Comparison of ENCODE assay signal across 16 cellular contexts in genomic region chr3:142106536-142106935, GRCh38. TPM values are rescaled to one million over a fixed set of nuclear protein-coding genes. Genes with fewer than 3 reads are reported as not detected.
DNase-seq lines count a peak whose midpoint lies in the region; ATAC-seq and TF ChIP-seq lines count a peak whose summit lies in the region.
"Had no signal": no experiment of that assay in that cellular context is flagged by ENCODE, and none has a peak within 500 bp of the region (broad histone marks: within the 10 kb centered on the region; RNA-seq: fewer than 3 reads in every experiment).

No MANE protein-coding gene starts in this region.

- H3K36me3 Mint-ChIP-seq in endodermal cell (ENCODE audit: low read depth) = no peaks in the 10 kb centered on the region
- H3K36me3 Mint-ChIP-seq: CD8-positive, alpha-beta memory T cell had no signal

- TF ChIP-seq CTCF in endodermal cell (conservative IDR thresholded peaks at IDR 0.05) = no peak

- H3K27me3 ChIP-seq in endodermal cell (ENCODE audit: control insufficient read depth, insufficient read depth, low read length, poor library complexity, severe bottlenecking) = no peaks in the 10 kb centered on the region

- no peak overlapping the region for H3K9ac ChIP-seq in endodermal cell (ENCODE audit: extremely low read depth, low read length, poor library complexity, severe bottlenecking)

- no peak overlapping the region for H3K4me3 Mint-ChIP-seq in endodermal cell
- H3K4me3 Mint-ChIP-seq: CD8-positive, alpha-beta memory T cell had no signal

- H3K27me3 Mint-ChIP-seq in endodermal cell (ENCODE audit: insufficient read depth) = no peaks in the 10 kb centered on the region
- H3K27me3 Mint-ChIP-seq: CD8-positive, alpha-beta memory T cell had no signal

- H3K9me3 Mint-ChIP-seq in endodermal cell = peaks cover 2% of the 10 kb centered on the region
- H3K9me3 Mint-ChIP-seq: CD8-positive, alpha-beta memory T cell had no signal

- H3K36me3 ChIP-seq in KOPT-K1 (ENCODE audit: insufficient read depth, low read length) (no peaks in the 10 kb centered on the region), endodermal cell (ENCODE audit: control insufficient read depth, insufficient read depth, low read length) (no peaks in the 10 kb centered on the region)

- peak; percentile 86 to 93 for DNase-seq in NCI-H524 (lab: John Stamatoyannopoulos, UW)
- DNase-seq in endodermal cell = no peak
- DNase-seq in retina = peak; percentile 61
- no peak for DNase-seq in nucleus accumbens (lab: John Stamatoyannopoulos, UW)
- no peak for DNase-seq in stimulated activated CD4-positive, alpha-beta T cell treated with anti-CD3 and anti-CD28 coated beads, Interleukin-2, amount 100 ng/mL, for 24 hours
- no peak for DNase-seq in mesenteric fat pad (ENCODE audit: low spot score)
- DNase-seq: CD8-positive, alpha-beta memory T cell; KBM-7; NCI-H1092; NCI-H187; NCI-H526 treated with DMSO at 0.1 percent for 48 hours had no signal

- no peak for ATAC-seq in GM18861 (IDR thresholded peaks at IDR 0.05; ENCODE audit: unreplicated experiment)
- ATAC-seq: Panc1, Right ventricle myocardium inferior had no signal

- H3K9me3 ChIP-seq in KOPT-K1 (ENCODE audit: insufficient read depth, low read length, poor library complexity, severe bottlenecking) (peaks cover 1% of the 10 kb centered on the region), endodermal cell (ENCODE audit: control insufficient read depth, low read length) (no peaks in the 10 kb centered on the region)

- H3K4me3 ChIP-seq in endodermal cell (ENCODE audit: low read length) = no peak overlapping the region
- H3K4me3 ChIP-seq: SK-N-MC had no signal

- 43 to 47% methylated on average over 2 of the region's 2 CpGs for WGBS in endodermal cell (ENCODE audit: insufficient coverage in 1 of 2, insufficient read length in 1 of 2), 2 experiments

- H3K4me1 ChIP-seq in endodermal cell (ENCODE audit: control insufficient read depth, insufficient read depth, low read length) = no peaks in the 10 kb centered on the region

- no peak overlapping the region for H3K27ac Mint-ChIP-seq in endodermal cell

- H3K27ac ChIP-seq in KOPT-K1 (ENCODE audit: low read depth, low read length, poor library complexity, severe bottlenecking) (peak overlapping the region; percentile 59), endodermal cell (ENCODE audit: low read depth, low read length) (peak overlapping the region; percentile 77)
- H3K27ac ChIP-seq: SK-N-MC had no signal

- H3K4me1 Mint-ChIP-seq in endodermal cell = no peaks in the 10 kb centered on the region

RNA-seq across cellular contexts. Expression of gene TFDP2, which starts 42.8 kb away (rescaled TPM):
- total RNA-seq in endodermal cell (10 to 100 TPM; 62.7 to 76.4 TPM), mesenteric fat pad (42.6 TPM)
- 137 TPM for polyA plus RNA-seq in endodermal cell (2013, experiment 1 of 2)
- 109 TPM for polyA plus RNA-seq in endodermal cell (2013, experiment 2 of 2)

Comparison
In these comparisons a context has a peak if more than half of its experiments do, and no peak if none do; other contexts are left out.
1. DNase-seq: peak in NCI-H524 (2 of 2) and retina (single experiment); none in endodermal cell (single experiment), nucleus accumbens (0 of 56), stimulated activated CD4-positive, alpha-beta T cell treated with anti-CD3 and anti-CD28 coated beads, Interleukin-2, amount 100 ng/mL, for 24 hours (0 of 2) and mesenteric fat pad (single experiment).